ENCODE assay signal across 1 cellular context in the genomic region with DNA sequence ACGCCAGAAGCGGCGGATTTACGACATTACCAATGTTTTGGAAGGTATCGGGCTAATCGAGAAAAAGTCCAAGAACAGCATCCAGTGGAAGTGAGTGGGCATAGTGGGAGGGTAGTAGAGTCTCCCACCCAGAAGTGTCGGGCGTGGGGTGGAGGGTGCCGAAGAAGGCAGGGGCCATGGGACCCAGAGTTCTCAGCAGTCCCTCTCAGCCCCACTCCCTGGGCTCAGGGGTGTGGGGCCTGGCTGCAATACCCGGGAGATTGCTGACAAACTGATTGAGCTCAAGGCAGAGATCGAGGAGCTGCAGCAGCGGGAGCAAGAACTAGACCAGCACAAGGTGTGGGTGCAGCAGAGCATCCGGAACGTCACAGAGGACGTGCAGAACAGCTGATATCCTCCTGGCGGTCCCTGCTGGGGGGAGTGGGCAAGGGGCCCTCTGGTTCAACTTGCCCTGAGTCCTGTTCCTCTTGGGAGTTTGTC.
TF ChIP-seq lines count a peak whose summit lies in the region.

No MANE protein-coding gene starts in this region.

TF ChIP-seq in K562, 482 proteins besides CTCF, POLR2A, EP300 and RAD21:
- TF ChIP-seq, protein P1, sequence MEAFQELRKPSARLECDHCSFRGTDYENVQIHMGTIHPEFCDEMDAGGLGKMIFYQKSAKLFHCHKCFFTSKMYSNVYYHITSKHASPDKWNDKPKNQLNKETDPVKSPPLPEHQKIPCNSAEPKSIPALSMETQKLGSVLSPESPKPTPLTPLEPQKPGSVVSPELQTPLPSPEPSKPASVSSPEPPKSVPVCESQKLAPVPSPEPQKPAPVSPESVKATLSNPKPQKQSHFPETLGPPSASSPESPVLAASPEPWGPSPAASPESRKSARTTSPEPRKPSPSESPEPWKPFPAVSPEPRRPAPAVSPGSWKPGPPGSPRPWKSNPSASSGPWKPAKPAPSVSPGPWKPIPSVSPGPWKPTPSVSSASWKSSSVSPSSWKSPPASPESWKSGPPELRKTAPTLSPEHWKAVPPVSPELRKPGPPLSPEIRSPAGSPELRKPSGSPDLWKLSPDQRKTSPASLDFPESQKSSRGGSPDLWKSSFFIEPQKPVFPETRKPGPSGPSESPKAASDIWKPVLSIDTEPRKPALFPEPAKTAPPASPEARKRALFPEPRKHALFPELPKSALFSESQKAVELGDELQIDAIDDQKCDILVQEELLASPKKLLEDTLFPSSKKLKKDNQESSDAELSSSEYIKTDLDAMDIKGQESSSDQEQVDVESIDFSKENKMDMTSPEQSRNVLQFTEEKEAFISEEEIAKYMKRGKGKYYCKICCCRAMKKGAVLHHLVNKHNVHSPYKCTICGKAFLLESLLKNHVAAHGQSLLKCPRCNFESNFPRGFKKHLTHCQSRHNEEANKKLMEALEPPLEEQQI (IDR thresholded peaks at IDR 0.05) = no peak
- no peak for TF ChIP-seq RFX5 (IDR thresholded peaks at IDR 0.05; ENCODE audit: low read depth, low read length)
- TF ChIP-seq, protein P2, sequence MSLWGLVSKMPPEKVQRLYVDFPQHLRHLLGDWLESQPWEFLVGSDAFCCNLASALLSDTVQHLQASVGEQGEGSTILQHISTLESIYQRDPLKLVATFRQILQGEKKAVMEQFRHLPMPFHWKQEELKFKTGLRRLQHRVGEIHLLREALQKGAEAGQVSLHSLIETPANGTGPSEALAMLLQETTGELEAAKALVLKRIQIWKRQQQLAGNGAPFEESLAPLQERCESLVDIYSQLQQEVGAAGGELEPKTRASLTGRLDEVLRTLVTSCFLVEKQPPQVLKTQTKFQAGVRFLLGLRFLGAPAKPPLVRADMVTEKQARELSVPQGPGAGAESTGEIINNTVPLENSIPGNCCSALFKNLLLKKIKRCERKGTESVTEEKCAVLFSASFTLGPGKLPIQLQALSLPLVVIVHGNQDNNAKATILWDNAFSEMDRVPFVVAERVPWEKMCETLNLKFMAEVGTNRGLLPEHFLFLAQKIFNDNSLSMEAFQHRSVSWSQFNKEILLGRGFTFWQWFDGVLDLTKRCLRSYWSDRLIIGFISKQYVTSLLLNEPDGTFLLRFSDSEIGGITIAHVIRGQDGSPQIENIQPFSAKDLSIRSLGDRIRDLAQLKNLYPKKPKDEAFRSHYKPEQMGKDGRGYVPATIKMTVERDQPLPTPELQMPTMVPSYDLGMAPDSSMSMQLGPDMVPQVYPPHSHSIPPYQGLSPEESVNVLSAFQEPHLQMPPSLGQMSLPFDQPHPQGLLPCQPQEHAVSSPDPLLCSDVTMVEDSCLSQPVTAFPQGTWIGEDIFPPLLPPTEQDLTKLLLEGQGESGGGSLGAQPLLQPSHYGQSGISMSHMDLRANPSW (CRISPR knock-in tag; IDR thresholded peaks at IDR 0.05) = no peak
- TF ChIP-seq SRF (CRISPR knock-in tag; IDR thresholded peaks at IDR 0.05) = no peak
- peak; percentile 22 for TF ChIP-seq HNRNPLL (IDR thresholded peaks at IDR 0.05; ENCODE audit: low read depth, low read length, poor library complexity, severe bottlenecking)
- TF ChIP-seq GATA2 (CRISPR knock-in tag; IDR thresholded peaks at IDR 0.05) = no peak
- no peak for TF ChIP-seq FOXJ2 (tag; IDR thresholded peaks at IDR 0.05)
- no peak for TF ChIP-seq ZNF644 (tag; IDR thresholded peaks at IDR 0.05; ENCODE audit: low read depth)
- TF ChIP-seq, protein P3, sequence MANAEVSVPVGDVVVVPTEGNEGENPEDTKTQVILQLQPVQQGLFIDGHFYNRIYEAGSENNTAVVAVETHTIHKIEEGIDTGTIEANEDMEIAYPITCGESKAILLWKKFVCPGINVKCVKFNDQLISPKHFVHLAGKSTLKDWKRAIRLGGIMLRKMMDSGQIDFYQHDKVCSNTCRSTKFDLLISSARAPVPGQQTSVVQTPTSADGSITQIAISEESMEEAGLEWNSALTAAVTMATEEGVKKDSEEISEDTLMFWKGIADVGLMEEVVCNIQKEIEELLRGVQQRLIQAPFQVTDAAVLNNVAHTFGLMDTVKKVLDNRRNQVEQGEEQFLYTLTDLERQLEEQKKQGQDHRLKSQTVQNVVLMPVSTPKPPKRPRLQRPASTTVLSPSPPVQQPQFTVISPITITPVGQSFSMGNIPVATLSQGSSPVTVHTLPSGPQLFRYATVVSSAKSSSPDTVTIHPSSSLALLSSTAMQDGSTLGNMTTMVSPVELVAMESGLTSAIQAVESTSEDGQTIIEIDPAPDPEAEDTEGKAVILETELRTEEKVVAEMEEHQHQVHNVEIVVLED (CRISPR knock-in tag; IDR thresholded peaks at IDR 0.05) = no peak
- no peak for TF ChIP-seq NUFIP1 (IDR thresholded peaks at IDR 0.05; ENCODE audit: partially characterized antibody)
- no peak for TF ChIP-seq LEF1 (IDR thresholded peaks at IDR 0.05)
- peak; percentile 59 for TF ChIP-seq DACH1 (IDR thresholded peaks at IDR 0.05; ENCODE audit: partially characterized antibody)
- no peak for TF ChIP-seq DMBX1 (CRISPR knock-in tag; IDR thresholded peaks at IDR 0.05; ENCODE audit: borderline replicate concordance)
- TF ChIP-seq SETDB1 (IDR thresholded peaks at IDR 0.05; ENCODE audit: low read length) = no peak
- TF ChIP-seq ZNF707 (CRISPR knock-in tag; conservative IDR thresholded peaks at IDR 0.05) = no peak
- TF ChIP-seq, protein P4, sequence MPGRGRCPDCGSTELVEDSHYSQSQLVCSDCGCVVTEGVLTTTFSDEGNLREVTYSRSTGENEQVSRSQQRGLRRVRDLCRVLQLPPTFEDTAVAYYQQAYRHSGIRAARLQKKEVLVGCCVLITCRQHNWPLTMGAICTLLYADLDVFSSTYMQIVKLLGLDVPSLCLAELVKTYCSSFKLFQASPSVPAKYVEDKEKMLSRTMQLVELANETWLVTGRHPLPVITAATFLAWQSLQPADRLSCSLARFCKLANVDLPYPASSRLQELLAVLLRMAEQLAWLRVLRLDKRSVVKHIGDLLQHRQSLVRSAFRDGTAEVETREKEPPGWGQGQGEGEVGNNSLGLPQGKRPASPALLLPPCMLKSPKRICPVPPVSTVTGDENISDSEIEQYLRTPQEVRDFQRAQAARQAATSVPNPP (IDR thresholded peaks at IDR 0.05; ENCODE audit: borderline replicate concordance, insufficient read depth, insufficient read length) = no peak
- no peak for TF ChIP-seq ZBTB1 (CRISPR knock-in tag; IDR thresholded peaks at IDR 0.05; ENCODE audit: borderline replicate concordance, low read depth)
- TF ChIP-seq, protein P5, sequence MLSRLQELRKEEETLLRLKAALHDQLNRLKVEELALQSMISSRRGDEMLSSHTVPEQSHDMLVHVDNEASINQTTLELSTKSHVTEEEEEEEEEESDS (CRISPR knock-in tag; IDR thresholded peaks at IDR 0.05) = no peak
- TF ChIP-seq, protein P6, sequence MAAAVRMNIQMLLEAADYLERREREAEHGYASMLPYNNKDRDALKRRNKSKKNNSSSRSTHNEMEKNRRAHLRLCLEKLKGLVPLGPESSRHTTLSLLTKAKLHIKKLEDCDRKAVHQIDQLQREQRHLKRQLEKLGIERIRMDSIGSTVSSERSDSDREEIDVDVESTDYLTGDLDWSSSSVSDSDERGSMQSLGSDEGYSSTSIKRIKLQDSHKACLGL (CRISPR knock-in tag; IDR thresholded peaks at IDR 0.05; ENCODE audit: borderline replicate concordance, poor library complexity, severe bottlenecking) = no peak
- no peak for TF ChIP-seq TAF9B (IDR thresholded peaks at IDR 0.05; ENCODE audit: partially characterized antibody)
- no peak for TF ChIP-seq TCF7 (IDR thresholded peaks at IDR 0.05; ENCODE audit: borderline replicate concordance)
- no peak for TF ChIP-seq DDX20 (tag; IDR thresholded peaks at IDR 0.05; ENCODE audit: low read depth)
- no peak for TF ChIP-seq TFAM (CRISPR knock-in tag; conservative IDR thresholded peaks at IDR 0.05)
- TF ChIP-seq, protein P7, sequence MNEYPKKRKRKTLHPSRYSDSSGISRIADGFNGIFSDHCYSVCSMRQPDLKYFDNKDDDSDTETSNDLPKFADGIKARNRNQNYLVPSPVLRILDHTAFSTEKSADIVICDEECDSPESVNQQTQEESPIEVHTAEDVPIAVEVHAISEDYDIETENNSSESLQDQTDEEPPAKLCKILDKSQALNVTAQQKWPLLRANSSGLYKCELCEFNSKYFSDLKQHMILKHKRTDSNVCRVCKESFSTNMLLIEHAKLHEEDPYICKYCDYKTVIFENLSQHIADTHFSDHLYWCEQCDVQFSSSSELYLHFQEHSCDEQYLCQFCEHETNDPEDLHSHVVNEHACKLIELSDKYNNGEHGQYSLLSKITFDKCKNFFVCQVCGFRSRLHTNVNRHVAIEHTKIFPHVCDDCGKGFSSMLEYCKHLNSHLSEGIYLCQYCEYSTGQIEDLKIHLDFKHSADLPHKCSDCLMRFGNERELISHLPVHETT (CRISPR knock-in tag; conservative IDR thresholded peaks at IDR 0.05 in 1 of 2, IDR thresholded peaks at IDR 0.05 in 1 of 2) = no peak
- no peak for TF ChIP-seq JUN (IDR thresholded peaks at IDR 0.05; ENCODE audit: borderline replicate concordance, low read depth, low read length)
- TF ChIP-seq JUN (CRISPR knock-in tag; IDR thresholded peaks at IDR 0.05; ENCODE audit: borderline replicate concordance) = no peak
- no peak for TF ChIP-seq TEAD2 (tag; IDR thresholded peaks at IDR 0.05)
- TF ChIP-seq PML (IDR thresholded peaks at IDR 0.05; ENCODE audit: low read length) = no peak
- no peak for TF ChIP-seq ZNF695 (CRISPR knock-in tag; IDR thresholded peaks at IDR 0.05)
- TF ChIP-seq, protein P8, sequence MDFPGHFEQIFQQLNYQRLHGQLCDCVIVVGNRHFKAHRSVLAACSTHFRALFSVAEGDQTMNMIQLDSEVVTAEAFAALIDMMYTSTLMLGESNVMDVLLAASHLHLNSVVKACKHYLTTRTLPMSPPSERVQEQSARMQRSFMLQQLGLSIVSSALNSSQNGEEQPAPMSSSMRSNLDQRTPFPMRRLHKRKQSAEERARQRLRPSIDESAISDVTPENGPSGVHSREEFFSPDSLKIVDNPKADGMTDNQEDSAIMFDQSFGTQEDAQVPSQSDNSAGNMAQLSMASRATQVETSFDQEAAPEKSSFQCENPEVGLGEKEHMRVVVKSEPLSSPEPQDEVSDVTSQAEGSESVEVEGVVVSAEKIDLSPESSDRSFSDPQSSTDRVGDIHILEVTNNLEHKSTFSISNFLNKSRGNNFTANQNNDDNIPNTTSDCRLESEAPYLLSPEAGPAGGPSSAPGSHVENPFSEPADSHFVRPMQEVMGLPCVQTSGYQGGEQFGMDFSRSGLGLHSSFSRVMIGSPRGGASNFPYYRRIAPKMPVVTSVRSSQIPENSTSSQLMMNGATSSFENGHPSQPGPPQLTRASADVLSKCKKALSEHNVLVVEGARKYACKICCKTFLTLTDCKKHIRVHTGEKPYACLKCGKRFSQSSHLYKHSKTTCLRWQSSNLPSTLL (IDR thresholded peaks at IDR 0.05) = no peak
- no peak for TF ChIP-seq BRD9 (IDR thresholded peaks at IDR 0.05; ENCODE audit: low read depth, partially characterized antibody)
- 0 out of 2 replicates have a peak, but pooled peaks have one; percentile 21 for TF ChIP-seq FOXP1 (CRISPR knock-in tag; IDR thresholded peaks at IDR 0.05)
- no peak for TF ChIP-seq BRCA1 (IDR thresholded peaks at IDR 0.05)
- TF ChIP-seq BRCA1 (CRISPR knock-in tag; IDR thresholded peaks at IDR 0.05) = no peak
- no peak for TF ChIP-seq KLF13 (tag; IDR thresholded peaks at IDR 0.05; ENCODE audit: borderline replicate concordance, low read depth)
- TF ChIP-seq ZKSCAN1 (IDR thresholded peaks at IDR 0.05; ENCODE audit: low read depth, low read length) = no peak
- no peak for TF ChIP-seq PHB (CRISPR knock-in tag; IDR thresholded peaks at IDR 0.05)
- TF ChIP-seq ZBTB8A (IDR thresholded peaks at IDR 0.05; ENCODE audit: partially characterized antibody) = no peak
- TF ChIP-seq, protein P9, sequence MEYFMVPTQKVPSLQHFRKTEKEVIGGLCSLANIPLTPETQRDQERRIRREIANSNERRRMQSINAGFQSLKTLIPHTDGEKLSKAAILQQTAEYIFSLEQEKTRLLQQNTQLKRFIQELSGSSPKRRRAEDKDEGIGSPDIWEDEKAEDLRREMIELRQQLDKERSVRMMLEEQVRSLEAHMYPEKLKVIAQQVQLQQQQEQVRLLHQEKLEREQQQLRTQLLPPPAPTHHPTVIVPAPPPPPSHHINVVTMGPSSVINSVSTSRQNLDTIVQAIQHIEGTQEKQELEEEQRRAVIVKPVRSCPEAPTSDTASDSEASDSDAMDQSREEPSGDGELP (CRISPR knock-in tag; IDR thresholded peaks at IDR 0.05; ENCODE audit: borderline replicate concordance) = peak; percentile 66
- peak; percentile 51; the same call in 1 of the 2 replicates for TF ChIP-seq KAT7 (CRISPR knock-in tag; IDR thresholded peaks at IDR 0.05; ENCODE audit: borderline replicate concordance)
- no peak for TF ChIP-seq ZNF431 (CRISPR knock-in tag; IDR thresholded peaks at IDR 0.05)
- TF ChIP-seq ZNF57 (CRISPR knock-in tag; IDR thresholded peaks at IDR 0.05) = no peak
- TF ChIP-seq FOXK1 (CRISPR knock-in tag; IDR thresholded peaks at IDR 0.05; ENCODE audit: borderline replicate concordance) = no peak
- TF ChIP-seq CBFB (CRISPR knock-in tag; IDR thresholded peaks at IDR 0.05) = no peak
- no peak for TF ChIP-seq RBM39 (optimal IDR thresholded peaks at IDR 0.05; ENCODE audit: low read depth, low read length)
- no peak for TF ChIP-seq TSC22D4 (tag; IDR thresholded peaks at IDR 0.05)
